In the genomic region with DNA sequence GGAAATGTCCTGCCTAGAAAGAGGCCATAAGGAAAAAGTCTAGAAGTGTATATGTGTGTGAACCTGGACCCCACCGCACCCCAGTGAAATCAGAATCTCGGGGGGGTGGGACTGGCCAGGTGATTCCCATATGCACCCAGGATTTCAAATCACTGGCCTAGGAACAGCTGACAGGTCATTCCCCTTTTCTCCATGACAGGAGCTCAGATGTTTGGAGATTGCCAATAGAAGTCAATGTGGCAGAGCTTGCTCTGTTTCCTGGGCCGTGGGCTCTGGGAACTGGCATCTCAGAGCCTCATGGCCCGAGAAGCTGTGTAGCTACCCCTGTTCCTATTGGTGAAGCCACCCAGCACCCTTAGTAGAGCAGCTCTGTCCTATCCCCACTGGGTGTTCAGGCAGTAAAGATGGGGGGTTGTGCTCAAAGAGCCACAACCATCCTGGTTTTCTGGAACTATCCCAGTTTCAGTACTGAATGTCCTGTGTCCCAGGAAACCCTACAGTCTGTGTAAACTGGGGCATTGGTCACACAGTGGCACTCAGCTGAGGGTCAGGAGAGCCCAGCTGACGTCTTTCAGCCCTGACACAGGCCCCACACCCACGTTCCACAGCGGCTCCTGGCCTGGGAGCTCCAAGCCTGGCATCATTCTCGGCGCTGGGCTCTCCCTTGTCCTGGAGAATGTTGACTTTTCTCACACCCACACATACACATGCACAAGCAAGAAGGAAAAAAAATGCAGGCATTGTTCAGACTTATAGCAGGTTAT, we compare ENCODE assay signal across 8 cellular contexts. TPM values are rescaled to one million over a fixed set of nuclear protein-coding genes. Genes with fewer than 3 reads are reported as not detected.
A peak's percentile ranks its signal among the peaks of the same experiment; 100 is the strongest.
DNase-seq lines count a peak whose midpoint lies in the region; TF ChIP-seq lines count a peak whose summit lies in the region.

No MANE protein-coding gene starts in this region.

- H3K27ac Mint-ChIP-seq in type B pancreatic cell, result no peak overlapping the region

- TF ChIP-seq CTCF in epithelial cell of esophagus (IDR thresholded peaks at IDR 0.05; ENCODE audit: insufficient read depth, low read depth, low read length, missing control alignments) (no peak), type B pancreatic cell (conservative IDR thresholded peaks at IDR 0.05) (no peak), GM13977 (IDR thresholded peaks at IDR 0.05; ENCODE audit: extremely low read depth, insufficient read depth, missing control alignments) (no peak)

- H3K4me3 Mint-ChIP-seq in type B pancreatic cell, result no peak overlapping the region

- no peaks in the 10 kb centered on the region for H3K36me3 Mint-ChIP-seq in type B pancreatic cell

- H3K9me3 Mint-ChIP-seq in type B pancreatic cell, result no peaks in the 10 kb centered on the region

- H3K27me3 Mint-ChIP-seq in type B pancreatic cell, result peaks cover 9% of the 10 kb centered on the region

- peaks cover 29% of the 10 kb centered on the region for H3K4me1 Mint-ChIP-seq in type B pancreatic cell (ENCODE audit: unreplicated experiment)

- H3K4me3 ChIP-seq in epithelial cell of esophagus (ENCODE audit: low read length), result no peak overlapping the region

- peak; percentile 19 for DNase-seq in activated CD8-positive, alpha-beta memory T cell treated with anti-CD3 and anti-CD28 coated beads for 24 hours
- DNase-seq in activated CD8-positive, alpha-beta memory T cell treated with anti-CD3 and anti-CD28 coated beads, Interleukin-2, amount 50 U/mL, for 4 hours, result no peak
- peak; percentile 80 for DNase-seq in epithelial cell of esophagus (ENCODE audit: low read depth)
- DNase-seq in midbrain (lab: John Stamatoyannopoulos, UW), result peak; percentile 61
- DNase-seq in type B pancreatic cell (ENCODE audit: extremely low spot score, unreplicated experiment), result peak; percentile 49
- no peak for DNase-seq in GM13977 (ENCODE audit: low spot score)
- DNase-seq in cerebellar cortex (ENCODE audit: low spot score), result no peak
- no peak for DNase-seq in stimulated activated naive CD4-positive, alpha-beta T cell (lab: John Stamatoyannopoulos, UW)

- in situ Hi-C loops in GM13977 (cut with MboI; ENCODE audit: low pct_unique_long_range_greater_than_20kb, low sequenced_read_pairs, unreplicated experiment), result no loop called here

RNA-seq across cellular contexts. Expression of a gene that starts 18.9 kb away (rescaled TPM):
- total RNA-seq in type B pancreatic cell (ENCODE audit: low replicate concordance), result not detected in 2 replicates

RNA-seq across cellular contexts. Expression of a gene that starts 40.8 kb away (rescaled TPM):
- total RNA-seq in type B pancreatic cell (ENCODE audit: low replicate concordance), result 1.8 and 13.7 TPM in 2 replicates

RNA-seq across cellular contexts. Expression of a gene that starts 45.0 kb away (rescaled TPM):
- 2.7 and 23.0 TPM in 2 replicates for total RNA-seq in type B pancreatic cell (ENCODE audit: low replicate concordance)

Comparison
In these comparisons a context has a peak if more than half of its experiments do, and no peak if none do; other contexts are left out.
1. DNase-seq: peak in activated CD8-positive, alpha-beta memory T cell treated with anti-CD3 and anti-CD28 coated beads for 24 hours (single experiment), epithelial cell of esophagus (single experiment), midbrain (single experiment) and type B pancreatic cell (single experiment); none in activated CD8-positive, alpha-beta memory T cell treated with anti-CD3 and anti-CD28 coated beads, Interleukin-2, amount 50 U/mL, for 4 hours (single experiment), GM13977 (single experiment), cerebellar cortex (single experiment) and stimulated activated naive CD4-positive, alpha-beta T cell (0 of 6).